Comparison of ENCODE assay signal across 8 cellular contexts in genomic region chr4:14871676-14872430, GRCh38.
A peak's percentile ranks its signal among the peaks of the same experiment; 100 is the strongest.
DNase-seq lines count a peak whose midpoint lies in the region; ATAC-seq, FAIRE-seq and TF ChIP-seq lines count a peak whose summit lies in the region.

No MANE protein-coding gene starts in this region.

- no peak overlapping the region for H3K4me3 Mint-ChIP-seq in activated T-helper 1 cell treated with anti-CD3 and anti-CD28 coated beads, Interleukin-12 subunit alpha, Interleukin-12 subunit beta, Interleukin-2, Interleukin-4 antibody, amounts not matched to agents 30 ng/mL and 10 ng/mL and 1 ng/mL, durations not matched to agents 14 hours and 24 hours and 36 hours

- H4K91ac ChIP-seq in H1 (replicated peaks; ENCODE audit: insufficient read length, low read length): no peak overlapping the region

- H2AK5ac ChIP-seq in H1 (ENCODE audit: low read depth, low read length): 0 out of 2 replicates have a peak overlapping the region, but pooled peaks have one; percentile 11

- no peak for TF ChIP-seq POLR2A in H1 (IDR thresholded peaks at IDR 0.05; ENCODE audit: control extremely low read depth in 1 of 2, low read depth in 2 of 2, low read length in 2 of 2)

- no peak overlapping the region for H3K18ac ChIP-seq in H1 (ENCODE audit: extremely low read depth, low read length)

- H3K23me2 ChIP-seq in H1 (ENCODE audit: low read depth, low read length): no peaks in the 10 kb centered on the region

- H2BK15ac ChIP-seq in H1 (ENCODE audit: low read length): no peak overlapping the region

- intact Hi-C loops in activated T-helper 1 cell treated with anti-CD3 and anti-CD28 coated beads, Interleukin-12 subunit alpha, Interleukin-12 subunit beta, Interleukin-2, Interleukin-4 antibody, amounts not matched to agents 30 ng/mL and 10 ng/mL and 1 ng/mL, durations not matched to agents 14 hours and 24 hours and 36 hours (cut with micrococcal nuclease): no loop called here

- H3K9me3 Mint-ChIP-seq in activated T-helper 1 cell treated with anti-CD3 and anti-CD28 coated beads, Interleukin-12 subunit alpha, Interleukin-12 subunit beta, Interleukin-2, Interleukin-4 antibody, amounts not matched to agents 30 ng/mL and 10 ng/mL and 1 ng/mL, durations not matched to agents 14 hours and 24 hours and 36 hours: peaks cover 11% of the 10 kb centered on the region

- DNase-seq in activated T-helper 1 cell treated with Interleukin-2 at 50 U/mL for 16 hours (ENCODE audit: low read depth) (peak; percentile 3), RPMI8226 (peak; percentile 67), H1 (ENCODE audit: low read depth in 1 of 2, low spot score in 2 of 2) (peak in 1 of 2 experiments; percentile 61), NCI-H1436 (lab: John Stamatoyannopoulos, UW) (no peak)
- DNase-seq in activated T-helper 1 cell treated with anti-CD3 and anti-CD28 coated beads, Interleukin-12 subunit alpha, Interleukin-12 subunit beta, Interleukin-2, Interleukin-4 antibody, amounts not matched to agents 30 ng/mL and 10 ng/mL and 1 ng/mL, durations not matched to agents 14 hours and 24 hours and 36 hours (ENCODE audit: low spot score): no peak
- DNase-seq in stimulated activated CD4-positive, alpha-beta T cell treated with anti-CD3 and anti-CD28 coated beads, Interleukin-4, amount 100 ng/mL, for 48 hours (ENCODE audit: low read depth in 2 of 2): peak; percentile 5 to 23

- H3K9ac ChIP-seq in H1 (replicated peaks in 1 of 4; ENCODE audit: extremely low read depth in 1 of 4, low read depth in 3 of 4, low read length in 3 of 4): no peak overlapping the region

- no peak overlapping the region for H3K4me3 ChIP-seq in H1 (ENCODE audit: extremely low read depth in 1 of 4, insufficient read depth in 2 of 4, low read depth in 3 of 4, low read length in 4 of 4)

- no peak overlapping the region for H3K27ac Mint-ChIP-seq in activated T-helper 1 cell treated with anti-CD3 and anti-CD28 coated beads, Interleukin-12 subunit alpha, Interleukin-12 subunit beta, Interleukin-2, Interleukin-4 antibody, amounts not matched to agents 30 ng/mL and 10 ng/mL and 1 ng/mL, durations not matched to agents 14 hours and 24 hours and 36 hours

- CTCF ChIA-PET in H1 (lab: Charles Lee; ENCODE audit: partially characterized antibody): interaction anchor here (0.5 to 1.8 kb wide), 12 partner anchors 9 to 1215 kb away, joined by 3 to 9 read pairs (median 4); no protein-coding TSS in a partner anchor

- H3K4me1 Mint-ChIP-seq in activated T-helper 1 cell treated with anti-CD3 and anti-CD28 coated beads, Interleukin-12 subunit alpha, Interleukin-12 subunit beta, Interleukin-2, Interleukin-4 antibody, amounts not matched to agents 30 ng/mL and 10 ng/mL and 1 ng/mL, durations not matched to agents 14 hours and 24 hours and 36 hours (ENCODE audit: low read depth): peaks cover 18% of the 10 kb centered on the region

- H4K8ac ChIP-seq in H1 (ENCODE audit: extremely low read depth, insufficient read depth, low read length): no peak overlapping the region

- H2AFZ ChIP-seq in H1 (ENCODE audit: low read length): no peak overlapping the region

- H3K56ac ChIP-seq in H1 (replicated peaks; ENCODE audit: insufficient read length, low read depth, low read length): no peak overlapping the region

- H3K79me2 ChIP-seq in H1 (ENCODE audit: control insufficient read depth in 1 of 2, insufficient read depth in 2 of 2, low read length in 2 of 2): no peaks in the 10 kb centered on the region

- peak; percentile 53 to 59 (median 59) for TF ChIP-seq CTCF in H1 (IDR thresholded peaks at IDR 0.05; ENCODE audit: control extremely low read depth in 1 of 3, insufficient read depth in 1 of 3, low read depth in 1 of 3, low read length in 3 of 3)

- no peaks in the 10 kb centered on the region for H3K79me1 ChIP-seq in H1 (ENCODE audit: low read depth, low read length)

- no peak overlapping the region for H2BK120ac ChIP-seq in H1 (replicated peaks; ENCODE audit: low read depth, low read length)

- H3K14ac ChIP-seq in H1 (ENCODE audit: insufficient read length): no peak overlapping the region

- H3K27me3 ChIP-seq in H1 (replicated peaks in 1 of 4; ENCODE audit: control insufficient read depth in 3 of 4, extremely low read depth in 1 of 4, insufficient read depth in 3 of 4, low read length in 3 of 4): no peaks in the 10 kb centered on the region

- peaks cover 0 to 6% (median 0%) of the 10 kb centered on the region in 4 experiments; a peak in 1 of 7 replicates for H3K4me1 ChIP-seq in H1 (replicated peaks in 1 of 4; ENCODE audit: control insufficient read depth in 3 of 4, insufficient read depth in 4 of 4, low read length in 3 of 4)

- H3K36me3 Mint-ChIP-seq in activated T-helper 1 cell treated with anti-CD3 and anti-CD28 coated beads, Interleukin-12 subunit alpha, Interleukin-12 subunit beta, Interleukin-2, Interleukin-4 antibody, amounts not matched to agents 30 ng/mL and 10 ng/mL and 1 ng/mL, durations not matched to agents 14 hours and 24 hours and 36 hours (ENCODE audit: low read depth): peaks cover 1% of the 10 kb centered on the region

- TF ChIP-seq EP300 in H1 (IDR thresholded peaks at IDR 0.05; ENCODE audit: borderline replicate concordance in 1 of 2, low read depth in 2 of 2, low read length in 2 of 2): no peak

- H3K4me2 ChIP-seq in H1 (ENCODE audit: insufficient read depth in 1 of 2, low read depth in 2 of 2, low read length in 2 of 2): no peak overlapping the region

- no peak overlapping the region for H3K23ac ChIP-seq in H1 (ENCODE audit: insufficient read length)

- H2BK20ac ChIP-seq in H1 (ENCODE audit: low read length): no peak overlapping the region

- H2BK5ac ChIP-seq in H1 (ENCODE audit: low read depth, low read length): no peak overlapping the region

- no peak overlapping the region for H3K27ac ChIP-seq in H1 (ENCODE audit: low read depth, low read length)

- POLR2A ChIA-PET in H1 (lab: Charles Lee; ENCODE audit: partially characterized antibody): no interaction called here

- H3K27me3 Mint-ChIP-seq in activated T-helper 1 cell treated with anti-CD3 and anti-CD28 coated beads, Interleukin-12 subunit alpha, Interleukin-12 subunit beta, Interleukin-2, Interleukin-4 antibody, amounts not matched to agents 30 ng/mL and 10 ng/mL and 1 ng/mL, durations not matched to agents 14 hours and 24 hours and 36 hours (ENCODE audit: insufficient read depth): peaks cover 3% of the 10 kb centered on the region

- H4K5ac ChIP-seq in H1 (ENCODE audit: insufficient read length, low read depth, low read length): no peak overlapping the region

- no peak overlapping the region for H2BK12ac ChIP-seq in H1 (ENCODE audit: low read depth, low read length)

- H3K9me3 ChIP-seq in H1 (ENCODE audit: insufficient read depth in 2 of 2, low read depth in 1 of 2, low read length in 1 of 2): no peaks in the 10 kb centered on the region

- H3K4ac ChIP-seq in H1 (replicated peaks; ENCODE audit: insufficient read length, low read depth, low read length): no peak overlapping the region

- 79% methylated on average over 6 of the region's 6 CpGs; no CpG with 5 or more reads in 1 of the 2 experiments for WGBS in H1 (ENCODE audit: extremely low coverage in 1 of 2, insufficient coverage in 1 of 2, insufficient read length in 1 of 2, insufficient replicate concordance in 2 of 2, low coverage in 1 of 2, low lambda C conversion rate in 2 of 2, missing lambda C conversion rate in 1 of 2), 2 experiments

- ATAC-seq in GM19397 (IDR thresholded peaks at IDR 0.05; ENCODE audit: unreplicated experiment) (no peak), GM21786 (IDR thresholded peaks at IDR 0.05; ENCODE audit: unreplicated experiment) (no peak)

- FAIRE-seq in H1 (lab: Jason Lieb, UNC): no peak

- H4K20me1 ChIP-seq in H1 (replicated peaks in 1 of 2; ENCODE audit: control insufficient read depth in 1 of 2, insufficient read depth in 2 of 2, low read length in 2 of 2): no peaks in the 10 kb centered on the region

- TF ChIP-seq RAD21 in H1 (IDR thresholded peaks at IDR 0.05 in 1 of 2, conservative IDR thresholded peaks at IDR 0.05 in 1 of 2; ENCODE audit: low read depth in 2 of 2, low read length in 2 of 2): peak; percentile 42 to 66

- no peaks in the 10 kb centered on the region for H3K36me3 ChIP-seq in H1 (ENCODE audit: control insufficient read depth in 2 of 4, insufficient read depth in 4 of 4, low read length in 3 of 4)

TF ChIP-seq in H1, 55 proteins besides CTCF, POLR2A, EP300 and RAD21:
- TF ChIP-seq NANOG (IDR thresholded peaks at IDR 0.05; ENCODE audit: insufficient read depth, low read depth, low read length, poor library complexity, severe bottlenecking) (no peak), MAFK (IDR thresholded peaks at IDR 0.05; ENCODE audit: low read depth, low read length) (peak; percentile 75; the same call in 1 of the 2 replicates)

Comparison
In these comparisons a context has a peak if more than half of its experiments do, and no peak if none do; other contexts are left out.
1. DNase-seq: peak in activated T-helper 1 cell treated with Interleukin-2 at 50 U/mL for 16 hours (single experiment), RPMI8226 (single experiment) and stimulated activated CD4-positive, alpha-beta T cell treated with anti-CD3 and anti-CD28 coated beads, Interleukin-4, amount 100 ng/mL, for 48 hours (2 of 2); none in activated T-helper 1 cell treated with anti-CD3 and anti-CD28 coated beads, Interleukin-12 subunit alpha, Interleukin-12 subunit beta, Interleukin-2, Interleukin-4 antibody, amounts not matched to agents 30 ng/mL and 10 ng/mL and 1 ng/mL, durations not matched to agents 14 hours and 24 hours and 36 hours (single experiment) and NCI-H1436 (single experiment).